15 cellular contexts compared by ENCODE assay signal in genomic region chr13:114155923-114156883, GRCh38. TPM values are rescaled to one million over a fixed set of nuclear protein-coding genes. Genes with fewer than 3 reads are reported as not detected.
DNase-seq lines count a peak whose midpoint lies in the region; ATAC-seq and TF ChIP-seq lines count a peak whose summit lies in the region.
"Had no signal": no experiment of that assay in that cellular context is flagged by ENCODE, and none has a peak within 500 bp of the region (broad histone marks: within the 10 kb centered on the region; RNA-seq: fewer than 3 reads in every experiment).

No MANE protein-coding gene starts in this region.

- POLR2A ChIA-PET in RWPE1 (lab: Yijun Ruan, JAX; ENCODE audit: low non-redundant PET) = no interaction called here

- H4K8ac ChIP-seq in trophoblast cell (ENCODE audit: low read depth, low read length) = no peak overlapping the region

- H3K4me1 ChIP-seq in spleen (peaks cover 4 to 38% (median 14%) of the 10 kb centered on the region in 6 donors), trophoblast cell (ENCODE audit: control insufficient read depth in 1 of 2, insufficient read depth in 2 of 2, low read length in 2 of 2) (no peaks in the 10 kb centered on the region)

- peak overlapping the region; percentile 56 for H3K4me3 Mint-ChIP-seq in activated T-cell treated with anti-CD3 and anti-CD28 coated beads, Interleukin-2, amount 50 U/mL, for 4 hours
- H3K4me3 Mint-ChIP-seq in stimulated activated naive CD8-positive, alpha-beta T cell treated with anti-CD3 and anti-CD28 coated beads, Interleukin-15, Interleukin-2, amounts not matched to agents 100 ng/mL and 50 ng/mL, for 24 hours = peak overlapping the region; percentile 56

- H3K27me3 Mint-ChIP-seq in activated T-cell treated with anti-CD3 and anti-CD28 coated beads, Interleukin-2, amount 50 U/mL, for 4 hours (ENCODE audit: low read depth) = peaks cover 2% of the 10 kb centered on the region
- H3K27me3 Mint-ChIP-seq in stimulated activated naive CD8-positive, alpha-beta T cell treated with anti-CD3 and anti-CD28 coated beads, Interleukin-15, Interleukin-2, amounts not matched to agents 100 ng/mL and 50 ng/mL, for 24 hours = no peaks in the 10 kb centered on the region

- no peak overlapping the region for H2BK5ac ChIP-seq in trophoblast cell (ENCODE audit: low read depth, low read length, poor library complexity)

- 43 to 67% (median 58%) methylated on average over 8 to 18 of the region's 19 CpGs for WGBS in spleen, 5 donors
- no CpG with 5 or more reads among the region's 19 CpGs for WGBS in trophoblast cell (ENCODE audit: extremely low coverage, insufficient coverage, insufficient read length)

- CTCF ChIA-PET in RWPE1 (lab: Yijun Ruan, JAX) = no interaction called here

- H3K23ac ChIP-seq in trophoblast cell (ENCODE audit: low read length) = no peak overlapping the region

- H3K27ac ChIP-seq in RWPE1 (peak overlapping the region; percentile 79), spleen (peak overlapping the region in 3 of 8 donors; percentile 35 to 65 (median 58)), trophoblast cell (ENCODE audit: low read depth, low read length) (no peak overlapping the region)
- H3K27ac ChIP-seq: Peyer's patch had no signal

- H3K9me3 ChIP-seq in spleen (no peaks in the 10 kb centered on the region), trophoblast cell (ENCODE audit: insufficient read depth, low read depth, low read length) (peaks cover 3% of the 10 kb centered on the region)
- H3K9me3 ChIP-seq: Peyer's patch had no signal

- no peak for ATAC-seq in activated T-cell treated with anti-CD3 and anti-CD28 coated beads, Interleukin-2, amount 50 U/mL, for 4 hours

- H2BK120ac ChIP-seq in trophoblast cell (ENCODE audit: insufficient read depth, low read length, poor library complexity) = no peak overlapping the region

- H3K36me3 Mint-ChIP-seq in activated T-cell treated with anti-CD3 and anti-CD28 coated beads, Interleukin-2, amount 50 U/mL, for 4 hours (ENCODE audit: insufficient read depth) = no peaks in the 10 kb centered on the region
- peaks cover 4% of the 10 kb centered on the region for H3K36me3 Mint-ChIP-seq in stimulated activated naive CD8-positive, alpha-beta T cell treated with anti-CD3 and anti-CD28 coated beads, Interleukin-15, Interleukin-2, amounts not matched to agents 100 ng/mL and 50 ng/mL, for 24 hours (ENCODE audit: low read depth)

- H2AFZ ChIP-seq in trophoblast cell (ENCODE audit: insufficient read depth, low read length, poor library complexity) = no peak overlapping the region

- peaks cover 78% of the 10 kb centered on the region for H3K4me1 Mint-ChIP-seq in activated T-cell treated with anti-CD3 and anti-CD28 coated beads, Interleukin-2, amount 50 U/mL, for 4 hours (ENCODE audit: low read depth)
- peaks cover 71% of the 10 kb centered on the region for H3K4me1 Mint-ChIP-seq in stimulated activated naive CD8-positive, alpha-beta T cell treated with anti-CD3 and anti-CD28 coated beads, Interleukin-15, Interleukin-2, amounts not matched to agents 100 ng/mL and 50 ng/mL, for 24 hours (ENCODE audit: low read depth)

- H3K9ac ChIP-seq in trophoblast cell (ENCODE audit: low read length) = no peak overlapping the region

- no peak overlapping the region for H2AK5ac ChIP-seq in trophoblast cell (ENCODE audit: low read length)

- H3K14ac ChIP-seq in trophoblast cell (ENCODE audit: low read length) = no peak overlapping the region

- no peak for TF ChIP-seq POLR2A in spleen (IDR thresholded peaks at IDR 0.05)

- DNase-seq in activated T-cell treated with anti-CD3 and anti-CD28 coated beads, Interleukin-2, amount 50 U/mL, for 4 hours = no peak
- no peak for DNase-seq in activated T-cell treated with anti-CD3 and anti-CD28 coated beads, Interleukin-2, amount 50 U/mL, for 1 hour
- DNase-seq in RWPE1 (ENCODE audit: low spot score) (no peak), ecto neural progenitor cell (ENCODE audit: low spot score) (peak; percentile 30), activated gamma-delta T cell treated with Interleukin-2 at 50 U/mL for 16 hours (no peak), spleen (no peak), trophoblast cell (no peak)
- DNase-seq: anterior cingulate cortex, foreskin fibroblast, NCI-H1417 had no signal

- intact Hi-C loops in spleen (cut with DNase I; ENCODE audit: low total_unique reads) = no loop called here

- H4K91ac ChIP-seq in trophoblast cell (ENCODE audit: low read depth, low read length) = no peak overlapping the region

- no peak overlapping the region for H2BK12ac ChIP-seq in trophoblast cell (ENCODE audit: low read length)

- no peaks in the 10 kb centered on the region for H3K79me2 ChIP-seq in trophoblast cell (ENCODE audit: control insufficient read depth, insufficient read depth, low read length, poor library complexity)

- H3K36me3 ChIP-seq in spleen = no peaks in the 10 kb centered on the region
- no peaks in the 10 kb centered on the region for H3K36me3 ChIP-seq in trophoblast cell (ENCODE audit: control insufficient read depth in 1 of 2, insufficient read depth in 2 of 2, low read length in 2 of 2)
- H3K36me3 ChIP-seq: Peyer's patch had no signal

- no peak overlapping the region for H4K12ac ChIP-seq in trophoblast cell (ENCODE audit: low read depth, low read length)

- peaks cover 7% of the 10 kb centered on the region for H3K9me3 Mint-ChIP-seq in activated T-cell treated with anti-CD3 and anti-CD28 coated beads, Interleukin-2, amount 50 U/mL, for 4 hours
- H3K9me3 Mint-ChIP-seq in stimulated activated naive CD8-positive, alpha-beta T cell treated with anti-CD3 and anti-CD28 coated beads, Interleukin-15, Interleukin-2, amounts not matched to agents 100 ng/mL and 50 ng/mL, for 24 hours = peaks cover 6% of the 10 kb centered on the region

- H3K27me3 ChIP-seq in spleen (replicated peaks in 1 of 7) (no peaks in the 10 kb centered on the region), trophoblast cell (ENCODE audit: insufficient read depth, low read length) (no peaks in the 10 kb centered on the region)
- H3K27me3 ChIP-seq: Peyer's patch had no signal

- H3K4ac ChIP-seq in trophoblast cell (ENCODE audit: low read depth, low read length) = no peak overlapping the region

- H3K4me2 ChIP-seq in trophoblast cell (ENCODE audit: low read length) = no peak overlapping the region

- peak overlapping the region; percentile 86 for H3K27ac Mint-ChIP-seq in stimulated activated naive CD8-positive, alpha-beta T cell treated with anti-CD3 and anti-CD28 coated beads, Interleukin-15, Interleukin-2, amounts not matched to agents 100 ng/mL and 50 ng/mL, for 24 hours

- H3K18ac ChIP-seq in trophoblast cell (ENCODE audit: low read length) = no peak overlapping the region

- H3K79me1 ChIP-seq in trophoblast cell (ENCODE audit: low read length) = no peaks in the 10 kb centered on the region

- TF ChIP-seq CTCF in RWPE1 (conservative IDR thresholded peaks at IDR 0.05; ENCODE audit: low read depth) (no peak), spleen (IDR thresholded peaks at IDR 0.05 in 8 of 11, conservative IDR thresholded peaks at IDR 0.05 in 3 of 11) (no peak)

- H3K4me3 ChIP-seq in spleen = peak overlapping the region in 1 of 8 donors; percentile 15
- no peak overlapping the region for H3K4me3 ChIP-seq in trophoblast cell (ENCODE audit: low read depth, low read length)
- H3K4me3 ChIP-seq: Peyer's patch had no signal

RNA-seq across cellular contexts. Expression of gene CFAP97D2, which starts 22.9 kb away (rescaled TPM):
- not detected for total RNA-seq in activated T-cell treated with anti-CD3 and anti-CD28 coated beads, Interleukin-2, amount 50 U/mL, for 4 hours
- not detected for total RNA-seq in spleen
- polyA plus RNA-seq in spleen = under 1 TPM in 1 of 3 donors, not detected in 2; 0.05 TPM
- polyA plus RNA-seq in trophoblast cell (2013) = not detected in 2 replicates
- total RNA-seq: activated CD8-positive, alpha-beta memory T cell treated with anti-CD3 and anti-CD28 coated beads for 36 hours; H4; Peyer's patch; pulmonary artery endothelial cell had no signal

RNA-seq across cellular contexts. Expression of gene RASA3, which starts 23.8 kb away (rescaled TPM):
- 10 to 100 TPM; 23.7 to 28.7 (median 26.6) TPM for total RNA-seq in activated T-cell treated with anti-CD3 and anti-CD28 coated beads, Interleukin-2, amount 50 U/mL, for 4 hours
- total RNA-seq in spleen = 10 to 100 TPM; 35.9 to 52.8 (median 52.0) TPM
- 10 to 100 TPM; 11.7 to 17.2 (median 12.1) TPM for polyA plus RNA-seq in spleen
- polyA plus RNA-seq in trophoblast cell (2013) = 12.8 and 13.0 TPM in 2 replicates
